25 cellular contexts compared by ENCODE assay signal in the genomic region with DNA sequence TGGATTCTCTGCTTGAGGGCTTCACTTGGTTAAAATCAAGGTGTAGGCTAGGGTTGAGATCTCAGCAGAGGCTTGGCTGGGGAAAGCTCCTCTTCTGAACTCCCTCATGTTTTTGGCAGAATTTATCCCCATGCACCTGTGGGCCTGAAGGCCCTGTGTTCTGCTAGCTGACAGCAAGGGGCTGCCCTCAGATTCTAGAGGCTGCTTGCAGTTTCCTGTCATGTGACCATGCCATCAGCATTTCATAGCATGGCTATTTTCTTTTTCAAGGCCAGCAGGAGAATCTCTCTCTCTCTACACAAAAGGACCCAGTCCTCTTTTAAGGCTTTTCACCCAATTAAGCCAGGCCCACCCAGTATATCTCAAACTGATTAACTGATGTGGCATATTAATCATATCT.
"Had no signal": no experiment of that assay in that cellular context is flagged by ENCODE, and none has a peak within 500 bp of the region (broad histone marks: within the 10 kb centered on the region; RNA-seq: fewer than 3 reads in every experiment).

No MANE protein-coding gene starts in this region.

- H3K36me3 ChIP-seq: ascending aorta, breast epithelium, cardiac muscle cell, colonic mucosa had no signal

- H3K4me1 ChIP-seq: ascending aorta, breast epithelium, colonic mucosa had no signal

- H3K4me3 ChIP-seq: ascending aorta, breast epithelium, cardiac muscle cell, colonic mucosa, dorsolateral prefrontal cortex had no signal

- H3K9me3 ChIP-seq: ascending aorta, breast epithelium, colonic mucosa had no signal

- H3K27ac ChIP-seq: ascending aorta, breast epithelium, cardiac muscle cell, colonic mucosa, dorsolateral prefrontal cortex had no signal

- DNase-seq: activated CD4-positive, alpha-beta memory T cell treated with anti-CD3 and anti-CD28 coated beads for 36 hours; activated CD4-positive, alpha-beta T cell treated with anti-CD3 and anti-CD28 coated beads for 1 hour; activated CD4-positive, alpha-beta T cell treated with anti-CD3 and anti-CD28 coated beads for 4 hours; activated CD4-positive, alpha-beta T cell treated with anti-CD3 and anti-CD28 coated beads, Interleukin-2, amount 50 U/mL, for 1 hour; activated CD8-positive, alpha-beta memory T cell treated with anti-CD3 and anti-CD28 coated beads, Interleukin-2, amount 10 ng/mL, durations not matched to agents 7 days and 5 days; activated CD8-positive, alpha-beta memory T cell treated with anti-CD3 and anti-CD28 coated beads, Interleukin-2, amount 50 U/mL, for 4 hours; activated CD8-positive, alpha-beta T cell treated with anti-CD3 and anti-CD28 coated beads, Interleukin-2, amount 10 ng/mL, durations not matched to agents 7 days and 5 days; activated gamma-delta T cell; activated naive CD4-positive, alpha-beta T cell; activated naive CD4-positive, alpha-beta T cell treated with anti-CD3 and anti-CD28 coated beads, Interleukin-2, amount 10 ng/mL, durations not matched to agents 7 days and 5 days; activated naive CD8-positive, alpha-beta T cell treated with anti-CD3 and anti-CD28 coated beads, Interleukin-2, amount 10 ng/mL, durations not matched to agents 7 days and 5 days; activated T-cell treated with anti-CD3 and anti-CD28 coated beads, Interleukin-2, amount 50 U/mL, for 1 hour; activated T-cell treated with anti-CD3 and anti-CD28 coated beads, Interleukin-2, amount 50 U/mL, for 48 hours; central memory CD4-positive, alpha-beta T cell; cerebellar nuclear complex; colonic mucosa; dorsolateral prefrontal cortex; effector memory CD4-positive, alpha-beta T cell; endodermal cell; foreskin fibroblast; head of caudate nucleus; T-helper 2 cell had no signal

- H3K27me3 ChIP-seq: ascending aorta, breast epithelium, cardiac muscle cell, colonic mucosa, dorsolateral prefrontal cortex had no signal
